15 cellular contexts compared by ENCODE assay signal in the genomic region with DNA sequence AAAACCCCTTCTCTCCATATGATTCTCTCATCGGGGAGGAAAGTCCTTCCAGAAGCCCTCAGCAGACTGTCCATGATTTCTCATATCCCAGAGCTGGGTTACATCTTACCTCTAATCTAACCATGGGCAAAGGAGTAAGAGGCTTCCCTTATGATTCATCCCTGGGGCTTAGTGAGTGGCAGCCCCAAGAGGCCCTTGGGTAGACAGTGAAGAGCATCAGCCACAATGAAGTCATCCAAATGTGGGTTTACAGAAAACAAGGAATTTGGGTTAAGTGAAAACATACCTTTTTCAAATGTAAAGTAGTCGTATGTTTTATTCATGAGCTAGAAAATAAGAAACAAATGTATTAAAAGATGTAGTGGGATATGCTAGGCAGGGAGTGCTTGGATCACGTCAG. TPM values are rescaled to one million over a fixed set of nuclear protein-coding genes. Genes with fewer than 3 reads are reported as not detected.
DNase-seq lines count a peak whose midpoint lies in the region; TF ChIP-seq lines count a peak whose summit lies in the region.
"Had no signal": no experiment of that assay in that cellular context is flagged by ENCODE, and none has a peak within 500 bp of the region (broad histone marks: within the 10 kb centered on the region; RNA-seq: fewer than 3 reads in every experiment).

No MANE protein-coding gene starts in this region.

- H3K27me3 ChIP-seq in BLaER1, result no peaks in the 10 kb centered on the region
- H3K27me3 ChIP-seq: Peyer's patch had no signal

- no peak overlapping the region for H3K27ac Mint-ChIP-seq in Calu3 (ENCODE audit: unreplicated experiment)

- intact Hi-C loops in Calu3 (cut with micrococcal nuclease; ENCODE audit: unreplicated experiment), result no loop called here

- no peak overlapping the region for H3K9ac ChIP-seq in BLaER1

- peaks cover 3% of the 10 kb centered on the region for H3K9me3 Mint-ChIP-seq in Calu3 (ENCODE audit: low read depth, unreplicated experiment)

- H3K4me3 Mint-ChIP-seq in Calu3 (ENCODE audit: low read depth, unreplicated experiment), result no peak overlapping the region

- H3K4me2 ChIP-seq in BLaER1, result peak overlapping the region; percentile 18; the same call in 1 of the 2 replicates

- no peak overlapping the region for H3K4me3 ChIP-seq in BLaER1
- H3K4me3 ChIP-seq: GM12878, HAP-1, left ventricle myocardium inferior, Peyer's patch had no signal

- no peaks in the 10 kb centered on the region for H3K9me3 ChIP-seq in BLaER1
- H3K9me3 ChIP-seq: HAP-1, Peyer's patch had no signal

- TF ChIP-seq CTCF in GM10266 (IDR thresholded peaks at IDR 0.05; ENCODE audit: control insufficient read depth, insufficient read depth, low read depth, missing control alignments) (no peak), Calu3 (IDR thresholded peaks at IDR 0.05; ENCODE audit: unreplicated experiment) (no peak)

- CTCF ChIA-PET in Calu3 (lab: Charles Lee), result no interaction called here

- peak; percentile 83 for DNase-seq in HT1080 (ENCODE audit: low read depth)
- DNase-seq in amniotic stem cell (lab: John Stamatoyannopoulos, UW), result peak; percentile 20
- DNase-seq in kidney tubule cell (ENCODE audit: low spot score), result peak; percentile 82
- DNase-seq in GM10266 (ENCODE audit: extremely low spot score), result no peak
- no peak for DNase-seq in COLO668 (lab: John Stamatoyannopoulos, UW; ENCODE audit: unreplicated experiment)
- DNase-seq in Calu3, result no peak
- DNase-seq in T-helper 9 cell, result no peak
- DNase-seq: activated T-cell treated with anti-CD3 and anti-CD28 coated beads, Interleukin-2, amount 50 U/mL, for 1 hour; foreskin melanocyte; Karpas-422; left ventricle myocardium inferior; Peyer's patch had no signal

- peaks cover 8% of the 10 kb centered on the region for H3K4me1 Mint-ChIP-seq in Calu3 (ENCODE audit: low read depth, unreplicated experiment)

- peaks cover 63% of the 10 kb centered on the region for H3K4me1 ChIP-seq in BLaER1
- H3K4me1 ChIP-seq: HAP-1, Peyer's patch had no signal

- H3K27me3 Mint-ChIP-seq in Calu3 (ENCODE audit: unreplicated experiment), result no peaks in the 10 kb centered on the region

- H3K27ac ChIP-seq in BLaER1, result no peak overlapping the region
- H3K27ac ChIP-seq: left ventricle myocardium inferior, Peyer's patch had no signal

- no TSS peak for BruUV-seq in Calu3 (replicated peaks; lab: Mats Ljungman, UMichigan)

- H4K20me1 ChIP-seq in BLaER1, result no peaks in the 10 kb centered on the region

- H3K36me3 Mint-ChIP-seq in Calu3 (ENCODE audit: insufficient read depth, unreplicated experiment), result no peaks in the 10 kb centered on the region

- H3K36me3 ChIP-seq in BLaER1, result no peaks in the 10 kb centered on the region
- H3K36me3 ChIP-seq: HAP-1, left ventricle myocardium inferior, Peyer's patch had no signal

RNA-seq across cellular contexts. Expression of a gene that starts 54.1 kb away (rescaled TPM):
- 36.3 and 52.5 TPM in 2 replicates for total RNA-seq in HT1080 (2014; rRNA removed; shearing (Covaris generic))
- 82.4 and 104 TPM in 2 replicates for polyA plus RNA-seq in HT1080 (2015; cell fraction: cytosol; rRNA removed)
- 43.9 and 44.4 TPM in 2 replicates for polyA plus RNA-seq in HT1080 (2015; cell fraction: nucleus; rRNA removed)
- 25.6 and 34.1 TPM in 2 replicates for total RNA-seq in Calu3 (2022)

Comparison
In these comparisons a context has a peak if more than half of its experiments do, and no peak if none do; other contexts are left out.
1. DNase-seq: peak in HT1080 (single experiment), amniotic stem cell (single experiment) and kidney tubule cell (single experiment); none in GM10266 (single experiment), COLO668 (single experiment), Calu3 (single experiment) and T-helper 9 cell (single experiment).